In genomic region chr14:104424406-104425072, GRCh38 we compare ENCODE assay signal across 9 cellular contexts.
DNase-seq lines count a peak whose midpoint lies in the region; ATAC-seq, FAIRE-seq and TF ChIP-seq lines count a peak whose summit lies in the region.
"Had no signal": no experiment of that assay in that cellular context is flagged by ENCODE, and none has a peak within 500 bp of the region (broad histone marks: within the 10 kb centered on the region; RNA-seq: fewer than 3 reads in every experiment).

No MANE protein-coding gene starts in this region.

- FAIRE-seq in D721Med (lab: Jason Lieb, UNC): no peak

- ATAC-seq in activated CD8-positive, alpha-beta T cell treated with anti-CD3 and anti-CD28 coated beads, Interleukin-2, amount 10 ng/mL, durations not matched to agents 7 days and 5 days: no peak
- ATAC-seq in activated CD8-positive, alpha-beta T cell treated with anti-CD3 and anti-CD28 coated beads for 36 hours: no peak
- ATAC-seq in right cardiac atrium (peak in 1 of 2 donors; percentile 20), upper lobe of left lung (ENCODE audit: low FRiP score in 2 of 2) (no peak), HG02623 (IDR thresholded peaks at IDR 0.05; ENCODE audit: unreplicated experiment) (no peak)

- POLR2A ChIA-PET in activated CD8-positive, alpha-beta T cell treated with anti-CD3 and anti-CD28 coated beads, Interleukin-2, amount 10 ng/mL, durations not matched to agents 7 days and 5 days (lab: Charles Lee): no interaction called here
- POLR2A ChIA-PET in activated CD8-positive, alpha-beta T cell treated with anti-CD3 and anti-CD28 coated beads for 36 hours (lab: Charles Lee): no interaction called here

- H3K36me3 ChIP-seq in upper lobe of left lung: no peaks in the 10 kb centered on the region

- H3K4me3 ChIP-seq in right cardiac atrium (ENCODE audit: low read length) (no peak overlapping the region), upper lobe of left lung (no peak overlapping the region)

- no peak overlapping the region for H3K4me3 Mint-ChIP-seq in activated CD8-positive, alpha-beta T cell treated with anti-CD3 and anti-CD28 coated beads, Interleukin-2, amount 10 ng/mL, durations not matched to agents 7 days and 5 days
- no peak overlapping the region for H3K4me3 Mint-ChIP-seq in activated CD8-positive, alpha-beta T cell treated with anti-CD3 and anti-CD28 coated beads for 36 hours

- H3K9me3 Mint-ChIP-seq in activated CD8-positive, alpha-beta T cell treated with anti-CD3 and anti-CD28 coated beads, Interleukin-2, amount 10 ng/mL, durations not matched to agents 7 days and 5 days (ENCODE audit: insufficient read depth): no peaks in the 10 kb centered on the region
- no peaks in the 10 kb centered on the region for H3K9me3 Mint-ChIP-seq in activated CD8-positive, alpha-beta T cell treated with anti-CD3 and anti-CD28 coated beads for 36 hours

- CTCF ChIA-PET in activated CD8-positive, alpha-beta T cell treated with anti-CD3 and anti-CD28 coated beads, Interleukin-2, amount 10 ng/mL, durations not matched to agents 7 days and 5 days (lab: Charles Lee): no interaction called here
- CTCF ChIA-PET in activated CD8-positive, alpha-beta T cell treated with anti-CD3 and anti-CD28 coated beads for 36 hours (lab: Charles Lee): no interaction called here

- no peaks in the 10 kb centered on the region for H3K36me3 Mint-ChIP-seq in activated CD8-positive, alpha-beta T cell treated with anti-CD3 and anti-CD28 coated beads, Interleukin-2, amount 10 ng/mL, durations not matched to agents 7 days and 5 days (ENCODE audit: low read depth)
- no peaks in the 10 kb centered on the region for H3K36me3 Mint-ChIP-seq in activated CD8-positive, alpha-beta T cell treated with anti-CD3 and anti-CD28 coated beads for 36 hours (ENCODE audit: low read depth)

- TF ChIP-seq EP300 in upper lobe of left lung (IDR thresholded peaks at IDR 0.05): no peak

- no peak overlapping the region for H3K27ac Mint-ChIP-seq in activated CD8-positive, alpha-beta T cell treated with anti-CD3 and anti-CD28 coated beads, Interleukin-2, amount 10 ng/mL, durations not matched to agents 7 days and 5 days
- no peak overlapping the region for H3K27ac Mint-ChIP-seq in activated CD8-positive, alpha-beta T cell treated with anti-CD3 and anti-CD28 coated beads for 36 hours

- DNase-seq in activated CD8-positive, alpha-beta T cell treated with anti-CD3 and anti-CD28 coated beads, Interleukin-2, amount 10 ng/mL, durations not matched to agents 7 days and 5 days: peak; percentile 18
- no peak for DNase-seq in activated CD8-positive, alpha-beta T cell treated with anti-CD3 and anti-CD28 coated beads for 36 hours
- DNase-seq in NCI-H510A (lab: John Stamatoyannopoulos, UW) (peak; percentile 75), right cardiac atrium (peak in 2 of 3 donors; percentile 58 to 67), upper lobe of left lung (peak; percentile 18 to 74), AG08395 (ENCODE audit: low spot score) (no peak), D721Med (ENCODE audit: insufficient read length, low spot score) (no peak)

- H3K27me3 ChIP-seq in right cardiac atrium (ENCODE audit: control insufficient read depth, insufficient read depth) (no peaks in the 10 kb centered on the region), upper lobe of left lung (no peaks in the 10 kb centered on the region)

- intact Hi-C loops in activated CD8-positive, alpha-beta T cell treated with anti-CD3 and anti-CD28 coated beads for 36 hours (cut with micrococcal nuclease): no loop called here
- intact Hi-C loops in right cardiac atrium (cut with DNase I): no loop called here

- 20% methylated on average over 24 of the region's 24 CpGs for WGBS in right cardiac atrium
- WGBS in upper lobe of left lung, 2 donors: 38 to 42% methylated on average over 11 to 22 of the region's 24 CpGs

- H3K4me1 Mint-ChIP-seq in activated CD8-positive, alpha-beta T cell treated with anti-CD3 and anti-CD28 coated beads, Interleukin-2, amount 10 ng/mL, durations not matched to agents 7 days and 5 days (ENCODE audit: low read depth): no peaks in the 10 kb centered on the region
- no peaks in the 10 kb centered on the region for H3K4me1 Mint-ChIP-seq in activated CD8-positive, alpha-beta T cell treated with anti-CD3 and anti-CD28 coated beads for 36 hours (ENCODE audit: low read depth)

- no peaks in the 10 kb centered on the region for H3K27me3 Mint-ChIP-seq in activated CD8-positive, alpha-beta T cell treated with anti-CD3 and anti-CD28 coated beads, Interleukin-2, amount 10 ng/mL, durations not matched to agents 7 days and 5 days (ENCODE audit: low read depth)
- H3K27me3 Mint-ChIP-seq in activated CD8-positive, alpha-beta T cell treated with anti-CD3 and anti-CD28 coated beads for 36 hours: no peaks in the 10 kb centered on the region

- no peak for TF ChIP-seq CTCF in activated CD8-positive, alpha-beta T cell treated with anti-CD3 and anti-CD28 coated beads for 36 hours (IDR thresholded peaks at IDR 0.05)
- TF ChIP-seq CTCF in upper lobe of left lung (IDR thresholded peaks at IDR 0.05) (no peak), D721Med (IDR thresholded peaks at IDR 0.05; ENCODE audit: insufficient read depth, missing control alignments) (no peak)

- no peaks in the 10 kb centered on the region for H3K4me1 ChIP-seq in right cardiac atrium (ENCODE audit: control insufficient read depth, insufficient read depth, low read length)
- H3K4me1 ChIP-seq in upper lobe of left lung: peaks cover 0 to 9% (median 2%) of the 10 kb centered on the region in 4 donors

- TF ChIP-seq POLR2A in upper lobe of left lung (IDR thresholded peaks at IDR 0.05): no peak

- H3K9me3 ChIP-seq in right cardiac atrium (ENCODE audit: control insufficient read depth, low read length) (no peaks in the 10 kb centered on the region), upper lobe of left lung (no peaks in the 10 kb centered on the region)

- H3K27ac ChIP-seq in right cardiac atrium (ENCODE audit: low read length): no peak overlapping the region
- H3K27ac ChIP-seq in upper lobe of left lung: no peak overlapping the region
- H3K27ac ChIP-seq: epithelial cell of prostate had no signal

Comparison
In these comparisons a context has a peak if more than half of its experiments do, and no peak if none do; other contexts are left out.
1. DNase-seq: peak in activated CD8-positive, alpha-beta T cell treated with anti-CD3 and anti-CD28 coated beads, Interleukin-2, amount 10 ng/mL, durations not matched to agents 7 days and 5 days (single experiment), NCI-H510A (single experiment), right cardiac atrium (2 of 3) and upper lobe of left lung (2 of 2); none in activated CD8-positive, alpha-beta T cell treated with anti-CD3 and anti-CD28 coated beads for 36 hours (single experiment), AG08395 (single experiment) and D721Med (single experiment).